In genomic region chr14:100056964-100057817, GRCh38 we compare ENCODE assay signal across 9 cellular contexts. TPM values are rescaled to one million over a fixed set of nuclear protein-coding genes. Genes with fewer than 3 reads are reported as not detected.
DNase-seq lines count a peak whose midpoint lies in the region; ATAC-seq, FAIRE-seq and TF ChIP-seq lines count a peak whose summit lies in the region.
"Had no signal": no experiment of that assay in that cellular context is flagged by ENCODE, and none has a peak within 500 bp of the region (broad histone marks: within the 10 kb centered on the region; RNA-seq: fewer than 3 reads in every experiment).

No MANE protein-coding gene starts in this region.

- H3K27ac ChIP-seq in liver (ENCODE audit: low read depth in 1 of 2, low read length in 2 of 2) (no peak overlapping the region), HepG2 (ENCODE audit: extremely low read length, insufficient read depth, low read length) (no peak overlapping the region), ovary (no peak overlapping the region), lower lobe of right lung (no peak overlapping the region)

- intact Hi-C loops in HepG2 (cut with micrococcal nuclease; ENCODE audit: unreplicated experiment) (no loop called here), ovary (cut with DNase I) (loop anchor here in 2 of 4 donors (5.0 to 10.0 kb wide), 2 partner anchors 48 to 50 kb away; no protein-coding TSS in a partner anchor), lower lobe of right lung (cut with DNase I) (no loop called here)

- DNase-seq in HepG2 (ENCODE audit: low spot score): no peak
- peak; percentile 44 for DNase-seq in MV-4-11 (lab: John Stamatoyannopoulos, UW)
- peak in 2 of 3 experiments; percentile 35 to 41 for DNase-seq in effector memory CD8-positive, alpha-beta T cell
- DNase-seq in ovary: no peak
- DNase-seq in lower lobe of right lung: no peak
- no peak for DNase-seq in SKM-1 (lab: John Stamatoyannopoulos, UW; ENCODE audit: unreplicated experiment)

- H3K4me1 ChIP-seq in liver (ENCODE audit: control insufficient read depth in 4 of 4, insufficient read depth in 4 of 4, low read length in 3 of 4): peaks cover 0 to 5% (median 1%) of the 10 kb centered on the region in 4 donors
- no peaks in the 10 kb centered on the region for H3K4me1 ChIP-seq in HepG2 (ENCODE audit: insufficient read depth, low read length)
- peaks cover 2% of the 10 kb centered on the region for H3K4me1 ChIP-seq in ovary (ENCODE audit: insufficient read depth)
- H3K4me1 ChIP-seq in lower lobe of right lung: peaks cover 12% of the 10 kb centered on the region

- POLR2A ChIA-PET in HepG2 (lab: Yijun Ruan, JAX): no interaction called here

- H3K36me3 ChIP-seq in liver (ENCODE audit: control insufficient read depth in 4 of 4, insufficient read depth in 3 of 4, low read depth in 1 of 4, low read length in 3 of 4) (no peaks in the 10 kb centered on the region), HepG2 (replicated peaks in 1 of 2; ENCODE audit: control insufficient read depth in 1 of 2, insufficient read depth in 2 of 2, low read length in 2 of 2) (no peaks in the 10 kb centered on the region), ovary (no peaks in the 10 kb centered on the region), lower lobe of right lung (no peaks in the 10 kb centered on the region)

- no peaks in the 10 kb centered on the region for H3K9me3 Mint-ChIP-seq in effector memory CD8-positive, alpha-beta T cell

- CTCF ChIA-PET in HepG2 (lab: Yijun Ruan, JAX; ENCODE audit: low intra/inter-chr PET ratio, low total read pairs): no interaction called here

- H3K79me2 ChIP-seq in HepG2 (ENCODE audit: insufficient read depth, low read length): peaks cover 2% of the 10 kb centered on the region

- peak; percentile 49 to 60 for TF ChIP-seq RAD21 in liver (IDR thresholded peaks at IDR 0.05)
- no peak for TF ChIP-seq RAD21 in HepG2 (CRISPR knock-in tag; IDR thresholded peaks at IDR 0.05)

- TF ChIP-seq EP300 in HepG2 (IDR thresholded peaks at IDR 0.05; ENCODE audit: low read depth in 2 of 2, low read length in 2 of 2) (no peak), HepG2 (CRISPR knock-in tag; IDR thresholded peaks at IDR 0.05; ENCODE audit: borderline replicate concordance) (no peak), ovary (IDR thresholded peaks at IDR 0.05) (no peak)

- no peak for ATAC-seq in HepG2
- peak; percentile 85 for ATAC-seq in effector memory CD8-positive, alpha-beta T cell (replicated peaks)
- ATAC-seq in lower lobe of right lung: no peak
- no peak for ATAC-seq in GM18498 (IDR thresholded peaks at IDR 0.05; ENCODE audit: unreplicated experiment)

- H3K9me3 ChIP-seq in liver (ENCODE audit: control insufficient read depth in 4 of 4, low read length in 3 of 4): no peaks in the 10 kb centered on the region
- H3K9me3 ChIP-seq in HepG2 (ENCODE audit: low read length): no peaks in the 10 kb centered on the region
- H3K9me3 ChIP-seq in ovary: no peaks in the 10 kb centered on the region
- no peaks in the 10 kb centered on the region for H3K9me3 ChIP-seq in lower lobe of right lung

- H2AFZ ChIP-seq in HepG2 (ENCODE audit: low read length): no peak overlapping the region

- H3K27ac Mint-ChIP-seq in effector memory CD8-positive, alpha-beta T cell: peak overlapping the region; percentile 39 to 59

- TF ChIP-seq CTCF in liver (IDR thresholded peaks at IDR 0.05; ENCODE audit: low read depth, low read length, missing input control) (peak; percentile 12), HepG2 (CRISPR knock-in tag; IDR thresholded peaks at IDR 0.05) (no peak), ovary (IDR thresholded peaks at IDR 0.05) (peak in 2 of 3 donors; percentile 11 to 14), lower lobe of right lung (IDR thresholded peaks at IDR 0.05) (no peak)

- H3K27me3 Mint-ChIP-seq in effector memory CD8-positive, alpha-beta T cell: no peaks in the 10 kb centered on the region

- H3K4me3 Mint-ChIP-seq in effector memory CD8-positive, alpha-beta T cell: no peak overlapping the region

- H3K9ac ChIP-seq in liver (ENCODE audit: low read depth in 1 of 2, low read length in 2 of 2): no peak overlapping the region
- H3K9ac ChIP-seq in HepG2 (ENCODE audit: insufficient read depth, low read depth, low read length): no peak overlapping the region

- peaks cover 7% of the 10 kb centered on the region for H3K36me3 Mint-ChIP-seq in effector memory CD8-positive, alpha-beta T cell (ENCODE audit: insufficient read depth)

- peaks cover 37 to 47% of the 10 kb centered on the region in 2 donors for H3K4me1 Mint-ChIP-seq in effector memory CD8-positive, alpha-beta T cell (ENCODE audit: low read depth in 2 of 2)

- in situ Hi-C loops in HepG2 (cut with HindIII; ENCODE audit: extremely low pct_ligation_motif_present, low pct_unique_long_range_greater_than_20kb): no loop called here

- H3K27me3 ChIP-seq in liver (ENCODE audit: control insufficient read depth in 4 of 4, insufficient read depth in 4 of 4, low read length in 3 of 4): no peaks in the 10 kb centered on the region
- H3K27me3 ChIP-seq in HepG2 (ENCODE audit: control insufficient read depth in 1 of 2, insufficient read depth in 2 of 2, low read length in 2 of 2): no peaks in the 10 kb centered on the region
- no peaks in the 10 kb centered on the region for H3K27me3 ChIP-seq in ovary
- no peaks in the 10 kb centered on the region for H3K27me3 ChIP-seq in lower lobe of right lung (ENCODE audit: low read depth)

- no peaks in the 10 kb centered on the region for H4K20me1 ChIP-seq in HepG2 (ENCODE audit: insufficient read depth, low read length)

- TF ChIP-seq POLR2A in HepG2 (IDR thresholded peaks at IDR 0.05; ENCODE audit: insufficient read depth in 1 of 2, low read depth in 2 of 2, low read length in 2 of 2) (no peak), ovary (IDR thresholded peaks at IDR 0.05) (no peak)

- WGBS in liver: 82% methylated on average over 4 of the region's 4 CpGs
- WGBS in HepG2 (ENCODE audit: low lambda C conversion rate): 97% methylated on average over 4 of the region's 4 CpGs
- WGBS in ovary, 3 donors: 47 to 66% (median 49%) methylated on average over 4 of the region's 4 CpGs

- no peak for FAIRE-seq in HepG2 (lab: Jason Lieb, UNC)
- FAIRE-seq: astrocyte had no signal

- no peak overlapping the region for H3K4me2 ChIP-seq in HepG2 (ENCODE audit: low read depth, low read length)

- no peak overlapping the region for H3K4me3 ChIP-seq in liver (ENCODE audit: low read depth in 1 of 3, low read length in 3 of 3)
- H3K4me3 ChIP-seq in HepG2 (replicated peaks in 1 of 3; ENCODE audit: insufficient read depth in 1 of 3, low read depth in 2 of 3, low read length in 3 of 3): no peak overlapping the region
- no peak overlapping the region for H3K4me3 ChIP-seq in ovary
- no peak overlapping the region for H3K4me3 ChIP-seq in lower lobe of right lung

- BruUV-seq in HepG2 (replicated peaks; lab: Mats Ljungman, UMichigan): no TSS peak

TF ChIP-seq in liver, 16 proteins besides CTCF, POLR2A, EP300 and RAD21 (continues in another document):
- TF ChIP-seq FOXA1 (IDR thresholded peaks at IDR 0.05) (no peak), FOXA2 (IDR thresholded peaks at IDR 0.05) (no peak), JUND (IDR thresholded peaks at IDR 0.05) (no peak), HNF4A (conservative IDR thresholded peaks at IDR 0.05) (no peak), SP1 (IDR thresholded peaks at IDR 0.05) (no peak), HNF4G (IDR thresholded peaks at IDR 0.05) (no peak)

TF ChIP-seq in HepG2, 621 proteins besides CTCF, POLR2A, EP300 and RAD21 (continues in another document):
- TF ChIP-seq HINFP (CRISPR knock-in tag; IDR thresholded peaks at IDR 0.05; ENCODE audit: low read depth) (no peak), AGO2 (optimal IDR thresholded peaks at IDR 0.05; ENCODE audit: low read depth, low read length) (no peak), ZSCAN22 (CRISPR knock-in tag; IDR thresholded peaks at IDR 0.05) (no peak)

RNA-seq across cellular contexts. Expression of gene EVL, which starts 8.0 kb away (rescaled TPM):
- total RNA-seq in liver (10 to 100 TPM; 11.3 to 85.9 TPM), HepG2 (2016; rRNA removed; fragmentation: Illumina TruSeq; extraction: Trizol) (10.5 and 15.1 TPM in 2 replicates), ovary (10 to 100 TPM; 41.0 to 95.0 (median 66.1) TPM), lower lobe of right lung (226 TPM)
- polyA plus RNA-seq in liver (10 to 100 TPM; 33.2 to 34.7 TPM), HepG2 (2011; rRNA removed) (28.7 and 31.2 TPM in 2 replicates), ovary (100 to 1,000 TPM in 1 of 2 donors, 10 to 100 TPM in 1; 50.6 to 105 TPM)
- total RNA-seq in HepG2 (2016; cell fraction: cytosol; rRNA removed; fragmentation: Illumina TruSeq; extraction: Trizol; ENCODE audit: low read depth): 23.1 and 32.6 TPM in 2 replicates
- total RNA-seq in HepG2 (2016; cell fraction: insoluble cytoplasmic fraction; rRNA removed; fragmentation: Illumina TruSeq; extraction: Trizol): 10.2 and 17.0 TPM in 2 replicates
- total RNA-seq in HepG2 (2016; cell fraction: membrane; rRNA removed; fragmentation: Illumina TruSeq; extraction: Trizol): 35.4 and 40.2 TPM in 2 replicates
- total RNA-seq in HepG2 (2016; cell fraction: nucleus; rRNA removed; fragmentation: Illumina TruSeq; extraction: Trizol): 23.3 and 27.6 TPM in 2 replicates
- polyA plus RNA-seq in HepG2 (2011; cell fraction: cytosol; rRNA removed): 12.0 and 12.7 TPM in 2 replicates
- polyA plus RNA-seq in HepG2 (2011; cell fraction: nucleus; rRNA removed): 124 and 138 TPM in 2 replicates
- polyA plus RNA-seq in HepG2 (2012): 29.8 and 33.6 TPM in 2 replicates
- polyA plus RNA-seq in HepG2 (2016; cell fraction: cytosol; fragmentation: Illumina TruSeq; extraction: Trizol; ENCODE audit: low read depth): 101 and 109 TPM in 2 replicates
- polyA plus RNA-seq in HepG2 (2016; cell fraction: insoluble cytoplasmic fraction; fragmentation: Illumina TruSeq; extraction: Trizol; ENCODE audit: low read depth): 23.4 and 35.8 TPM in 2 replicates
- 114 and 115 TPM in 2 replicates for polyA plus RNA-seq in HepG2 (2016; cell fraction: membrane; fragmentation: Illumina TruSeq; extraction: Trizol; ENCODE audit: low read depth)
- 87.0 and 99.6 TPM in 2 replicates for polyA plus RNA-seq in HepG2 (2016; cell fraction: nucleus; fragmentation: Illumina TruSeq; extraction: Trizol; ENCODE audit: insufficient read depth, low read depth)
- polyA minus RNA-seq in HepG2 (2011; rRNA and poly(A)+ RNA removed; ENCODE audit: low replicate concordance): 11.3 and 23.0 TPM in 2 replicates
- polyA minus RNA-seq in HepG2 (2011; cell fraction: cytosol; rRNA and poly(A)+ RNA removed): 13.0 and 14.0 TPM in 2 replicates
- 31.1 and 31.2 TPM in 2 replicates for polyA minus RNA-seq in HepG2 (2011; cell fraction: nucleus; rRNA and poly(A)+ RNA removed)

Comparison
In these comparisons a context has a peak if more than half of its experiments do, and no peak if none do; other contexts are left out.
1. CTCF ChIP-seq: peak in liver (single experiment) and ovary (2 of 3); none in HepG2 (single experiment) and lower lobe of right lung (single experiment).
2. DNase-seq: peak in MV-4-11 (single experiment) and effector memory CD8-positive, alpha-beta T cell (2 of 3); none in HepG2 (single experiment), ovary (0 of 5), lower lobe of right lung (single experiment) and SKM-1 (single experiment).